Comparison of ENCODE assay signal across 8 cellular contexts in genomic region chr17:41666336-41666680, GRCh38. TPM values are rescaled to one million over a fixed set of nuclear protein-coding genes. Genes with fewer than 3 reads are reported as not detected.
DNase-seq lines count a peak whose midpoint lies in the region; ATAC-seq and TF ChIP-seq lines count a peak whose summit lies in the region.

No MANE protein-coding gene starts in this region.

- H3K9me3 Mint-ChIP-seq in Calu3 (ENCODE audit: low read depth, unreplicated experiment) = no peaks in the 10 kb centered on the region

- H3K27ac ChIP-seq in Karpas-422 (ENCODE audit: low read length) = peak overlapping the region; percentile 89

- H3K27ac Mint-ChIP-seq in Calu3 (ENCODE audit: unreplicated experiment) = peak overlapping the region; percentile 95

- TF ChIP-seq CTCF in Calu3 (IDR thresholded peaks at IDR 0.05; ENCODE audit: unreplicated experiment) = no peak
- no peak for TF ChIP-seq CTCF in astrocyte of the spinal cord (IDR thresholded peaks at IDR 0.05; ENCODE audit: low read depth, low read length)

- peaks cover 62% of the 10 kb centered on the region for H3K4me1 Mint-ChIP-seq in Calu3 (ENCODE audit: low read depth, unreplicated experiment)

- no peaks in the 10 kb centered on the region for H4K20me1 ChIP-seq in Karpas-422 (ENCODE audit: insufficient read depth, low read depth, low read length)

- peak overlapping the region; percentile 83 for H3K9ac ChIP-seq in Karpas-422 (ENCODE audit: low read length)

- H3K27me3 ChIP-seq in Karpas-422 (ENCODE audit: low read length) = no peaks in the 10 kb centered on the region

- peak overlapping the region; percentile 94 for H3K4me2 ChIP-seq in Karpas-422 (ENCODE audit: low read depth, low read length, poor library complexity, severe bottlenecking)

- in situ Hi-C loops in astrocyte of the spinal cord (cut with HindIII; ENCODE audit: low sequenced_read_pairs) = no loop called here

- peak overlapping the region; percentile 77 for H3K4me3 Mint-ChIP-seq in Calu3 (ENCODE audit: low read depth, unreplicated experiment)

- no TSS peak for BruUV-seq in Calu3 (replicated peaks; lab: Mats Ljungman, UMichigan)

- no peaks in the 10 kb centered on the region for H3K9me2 ChIP-seq in Karpas-422 (replicated peaks; ENCODE audit: insufficient read depth, low read length)

- H3K27me3 Mint-ChIP-seq in Calu3 (ENCODE audit: unreplicated experiment) = no peaks in the 10 kb centered on the region

- H3K4me3 ChIP-seq in Karpas-422 (ENCODE audit: low read length) (peak overlapping the region; percentile 77), astrocyte of the spinal cord (ENCODE audit: low read depth, low read length) (peak overlapping the region; percentile 42)

- intact Hi-C loops in Calu3 (cut with micrococcal nuclease; ENCODE audit: unreplicated experiment) = loop anchor here (1.0 to 10.0 kb wide), 5 partner anchors 252 to 863 kb away; no protein-coding TSS in a partner anchor

- DNase-seq in Calu3 = peak; percentile 67
- peak; percentile 70 for DNase-seq in Karpas-422
- peak; percentile 69 for DNase-seq in SW480 (ENCODE audit: low spot score)
- DNase-seq in astrocyte of the spinal cord (ENCODE audit: low read depth, low spot score) = peak; percentile 58
- DNase-seq in iris pigment epithelial cell (ENCODE audit: low read depth) = peak; percentile 76
- peak; percentile 75 for DNase-seq in stimulated activated CD4-positive, alpha-beta T cell treated with anti-CD3 and anti-CD28 coated beads, Interleukin-2, amount 100 ng/mL, for 24 hours
- DNase-seq in dedifferentiated amniotic fluid mesenchymal stem cell (ENCODE audit: extremely low spot score) = no peak

- peak overlapping the region; percentile 100 for H2AFZ ChIP-seq in Karpas-422 (ENCODE audit: low read length)

- peak; percentile 33 for ATAC-seq in GM21619 (IDR thresholded peaks at IDR 0.05; ENCODE audit: unreplicated experiment)

- H3K79me2 ChIP-seq in Karpas-422 (ENCODE audit: low read length) = no peaks in the 10 kb centered on the region

- peaks cover 32% of the 10 kb centered on the region for H3K36me3 Mint-ChIP-seq in Calu3 (ENCODE audit: insufficient read depth, unreplicated experiment)

- no peaks in the 10 kb centered on the region for H3K9me3 ChIP-seq in Karpas-422 (ENCODE audit: low read length)

- peaks cover 27% of the 10 kb centered on the region for H3K4me1 ChIP-seq in Karpas-422 (ENCODE audit: low read length)

- no peaks in the 10 kb centered on the region for H3K36me3 ChIP-seq in Karpas-422 (ENCODE audit: insufficient read depth, low read length)

- CTCF ChIA-PET in Calu3 (lab: Charles Lee) = interaction anchor here (0.6 to 8.5 kb wide), 26 partner anchors 10 to 863 kb away, joined by 3 to 226 read pairs (median 6); partner anchors contain the start of gene EIF1

RNA-seq across cellular contexts. Expression of gene EIF1, which starts 22.4 kb away (rescaled TPM):
- 807 and 937 TPM in 2 replicates for total RNA-seq in Calu3 (2022)
- 101 and 172 TPM in 2 replicates for total RNA-seq in Karpas-422 (2014; rRNA removed; shearing (Covaris generic); ENCODE audit: low replicate concordance)

RNA-seq across cellular contexts. Expression of gene KRT17, which starts 41.9 kb away (rescaled TPM):
- 472 and 593 TPM in 2 replicates for total RNA-seq in Calu3 (2022)
- not detected in 2 replicates for total RNA-seq in Karpas-422 (2014; rRNA removed; shearing (Covaris generic); ENCODE audit: low replicate concordance)

RNA-seq across cellular contexts. Expression of gene GAST, which starts 45.8 kb away (rescaled TPM):
- total RNA-seq in Calu3 (2022) = not detected in 2 replicates
- total RNA-seq in Karpas-422 (2014; rRNA removed; shearing (Covaris generic); ENCODE audit: low replicate concordance) = not detected in 2 replicates

RNA-seq across cellular contexts. Expression of gene KRT16, which starts 53.7 kb away (rescaled TPM):
- 3.8 and 4.2 TPM in 2 replicates for total RNA-seq in Calu3 (2022)
- not detected in 2 replicates for total RNA-seq in Karpas-422 (2014; rRNA removed; shearing (Covaris generic); ENCODE audit: low replicate concordance)

Comparison
In these comparisons a context has a peak if more than half of its experiments do, and no peak if none do; other contexts are left out.
1. RNA of gene KRT17, which starts 41.9 kb away (total RNA-seq): 472 to 593 TPM in Calu3; not detected in Karpas-422; every median in the first group is over 100 times any median in the second.